In genomic region chr6:36734486-36735060, GRCh38 we compare ENCODE assay signal across 9 cellular contexts. TPM values are rescaled to one million over a fixed set of nuclear protein-coding genes. Genes with fewer than 3 reads are reported as not detected.
DNase-seq lines count a peak whose midpoint lies in the region; ATAC-seq, FAIRE-seq and TF ChIP-seq lines count a peak whose summit lies in the region.
"Had no signal": no experiment of that assay in that cellular context is flagged by ENCODE, and none has a peak within 500 bp of the region (broad histone marks: within the 10 kb centered on the region; RNA-seq: fewer than 3 reads in every experiment).

No MANE protein-coding gene starts in this region.

- no peak for DNase-seq in stimulated activated naive CD8-positive, alpha-beta T cell treated with anti-CD3 and anti-CD28 coated beads, Interleukin-15, Interleukin-2, amounts not matched to agents 100 U/mL and 50 U/mL, for 24 hours
- DNase-seq in colonic mucosa (no peak), RCC 7860 (ENCODE audit: low spot score) (no peak), DMS53 (lab: John Stamatoyannopoulos, UW) (no peak)
- DNase-seq in naive thymus-derived CD8-positive, alpha-beta T cell: no peak

- H3K36me3 ChIP-seq in colonic mucosa: no peaks in the 10 kb centered on the region

- peaks cover 21% of the 10 kb centered on the region for H3K4me1 Mint-ChIP-seq in stimulated activated naive CD8-positive, alpha-beta T cell treated with anti-CD3 and anti-CD28 coated beads, Interleukin-15, Interleukin-2, amounts not matched to agents 100 ng/mL and 50 ng/mL, for 24 hours (ENCODE audit: low read depth)
- peaks cover 4 to 8% (median 6%) of the 10 kb centered on the region in 4 donors for H3K4me1 Mint-ChIP-seq in naive thymus-derived CD8-positive, alpha-beta T cell

- no peaks in the 10 kb centered on the region for H3K27me3 ChIP-seq in colonic mucosa

- peaks cover 5% of the 10 kb centered on the region for H3K4me1 ChIP-seq in colonic mucosa

- no peaks in the 10 kb centered on the region for H3K36me3 Mint-ChIP-seq in stimulated activated naive CD8-positive, alpha-beta T cell treated with anti-CD3 and anti-CD28 coated beads, Interleukin-15, Interleukin-2, amounts not matched to agents 100 ng/mL and 50 ng/mL, for 24 hours (ENCODE audit: low read depth)
- H3K36me3 Mint-ChIP-seq in naive thymus-derived CD8-positive, alpha-beta T cell: no peaks in the 10 kb centered on the region

- peak overlapping the region; percentile 54 to 69 for H3K9ac ChIP-seq in colonic mucosa (ENCODE audit: low read depth in 2 of 2, low read length in 2 of 2)

- no peak overlapping the region for H3K4me3 ChIP-seq in colonic mucosa

- intact Hi-C loops in colonic mucosa (cut with DNase I): no loop called here

- H3K9me3 Mint-ChIP-seq in stimulated activated naive CD8-positive, alpha-beta T cell treated with anti-CD3 and anti-CD28 coated beads, Interleukin-15, Interleukin-2, amounts not matched to agents 100 ng/mL and 50 ng/mL, for 24 hours: no peaks in the 10 kb centered on the region
- no peaks in the 10 kb centered on the region for H3K9me3 Mint-ChIP-seq in naive thymus-derived CD8-positive, alpha-beta T cell

- H3K27me3 Mint-ChIP-seq in stimulated activated naive CD8-positive, alpha-beta T cell treated with anti-CD3 and anti-CD28 coated beads, Interleukin-15, Interleukin-2, amounts not matched to agents 100 ng/mL and 50 ng/mL, for 24 hours: peaks cover 5% of the 10 kb centered on the region
- H3K27me3 Mint-ChIP-seq in naive thymus-derived CD8-positive, alpha-beta T cell: peaks cover 0 to 11% (median 0%) of the 10 kb centered on the region in 5 donors

- no peak for ATAC-seq in stimulated activated naive CD8-positive, alpha-beta T cell treated with anti-CD3 and anti-CD28 coated beads, Interleukin-15, Interleukin-2, amounts not matched to agents 100 U/mL and 50 U/mL, for 24 hours
- no peak for ATAC-seq in naive thymus-derived CD8-positive, alpha-beta T cell
- ATAC-seq in GM19351 (IDR thresholded peaks at IDR 0.05; ENCODE audit: unreplicated experiment): no peak
- no peak for ATAC-seq in GM18907 (IDR thresholded peaks at IDR 0.05; ENCODE audit: unreplicated experiment)

- POLR2A ChIA-PET in naive thymus-derived CD8-positive, alpha-beta T cell (lab: Charles Lee): interaction anchor here (0.6 kb wide), 1 partner anchor 18 kb away, joined by 3 read pairs; no protein-coding TSS in a partner anchor

- H3K4me3 Mint-ChIP-seq in stimulated activated naive CD8-positive, alpha-beta T cell treated with anti-CD3 and anti-CD28 coated beads, Interleukin-15, Interleukin-2, amounts not matched to agents 100 ng/mL and 50 ng/mL, for 24 hours: peak overlapping the region; percentile 45
- peak overlapping the region; percentile 8 to 70 (median 34) for H3K4me3 Mint-ChIP-seq in naive thymus-derived CD8-positive, alpha-beta T cell

- peak overlapping the region; percentile 85 for H3K27ac ChIP-seq in colonic mucosa

- no peaks in the 10 kb centered on the region for H3K9me3 ChIP-seq in colonic mucosa

- peak overlapping the region; percentile 80 for H3K27ac Mint-ChIP-seq in stimulated activated naive CD8-positive, alpha-beta T cell treated with anti-CD3 and anti-CD28 coated beads, Interleukin-15, Interleukin-2, amounts not matched to agents 100 ng/mL and 50 ng/mL, for 24 hours
- peak overlapping the region in 3 of 10 donors; percentile 18 to 73 (median 21) for H3K27ac Mint-ChIP-seq in naive thymus-derived CD8-positive, alpha-beta T cell

- TF ChIP-seq CTCF in colonic mucosa (IDR thresholded peaks at IDR 0.05): no peak

- no peak for FAIRE-seq in RCC 7860 (lab: Jason Lieb, UNC)

RNA-seq across cellular contexts. Expression of gene RAB44, which starts 36.9 kb away (rescaled TPM):
- under 1 TPM; 0.08 to 0.30 TPM for total RNA-seq in colonic mucosa
- total RNA-seq in naive thymus-derived CD8-positive, alpha-beta T cell: not detected
- polyA plus RNA-seq in naive thymus-derived CD8-positive, alpha-beta T cell: not detected
- total RNA-seq: M059J had no signal

RNA-seq across cellular contexts. Expression of gene CDKN1A, which starts 56.1 kb away (rescaled TPM):
- 100 to 1,000 TPM; 157 to 286 TPM for total RNA-seq in colonic mucosa
- 1 to 10 TPM; 1.9 to 2.7 TPM for total RNA-seq in naive thymus-derived CD8-positive, alpha-beta T cell
- polyA plus RNA-seq in naive thymus-derived CD8-positive, alpha-beta T cell: 1 to 10 TPM in 1 of 3 donors, under 1 TPM in 2; 0.12 to 2.0 (median 0.28) TPM

Comparison
In these comparisons a context has a peak if more than half of its experiments do, and no peak if none do; other contexts are left out.
1. RNA of gene CDKN1A, which starts 56.1 kb away (total RNA-seq): 157 to 286 TPM in colonic mucosa; 1.9 to 2.7 TPM in naive thymus-derived CD8-positive, alpha-beta T cell; every median in the first group is over 10 times any median in the second.